Comparison of ENCODE assay signal across 16 cellular contexts in the genomic region with DNA sequence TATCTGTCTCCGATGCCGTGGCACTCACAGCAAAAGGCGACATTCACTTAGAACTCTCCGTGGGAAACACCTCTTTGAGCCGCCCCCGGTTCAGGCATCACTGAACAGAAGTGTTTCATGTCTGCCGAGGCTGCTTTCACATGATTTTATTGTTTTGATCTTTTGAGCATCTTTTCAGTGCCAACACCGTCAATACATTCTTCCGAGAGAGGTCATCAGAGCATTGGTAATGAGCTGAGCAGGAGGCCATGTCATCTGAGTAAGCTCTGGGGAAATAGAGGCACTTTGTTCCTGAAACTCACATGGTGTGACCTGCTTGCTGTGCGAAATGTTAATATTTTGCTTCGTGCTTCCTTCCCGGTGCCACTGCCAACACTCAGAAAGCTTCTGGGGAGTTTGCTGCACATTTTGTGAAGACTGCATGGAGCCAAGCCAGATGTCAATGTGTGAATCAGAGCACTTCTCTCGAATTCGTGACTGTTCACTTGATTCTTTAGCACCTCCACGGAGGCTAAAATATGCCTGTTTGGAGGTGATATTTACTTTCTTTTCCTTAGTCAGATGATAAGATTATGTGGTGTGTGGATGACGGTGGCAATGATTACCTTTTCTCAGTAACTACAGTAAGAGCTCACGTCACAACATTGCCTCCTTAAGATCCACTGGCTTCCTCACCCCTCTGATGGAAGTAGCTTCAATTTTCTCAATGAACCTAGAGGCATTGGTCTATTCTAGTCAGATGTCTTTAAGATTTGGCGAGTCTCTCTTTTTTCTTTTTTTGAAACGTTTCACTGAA.
DNase-seq lines count a peak whose midpoint lies in the region; ATAC-seq and TF ChIP-seq lines count a peak whose summit lies in the region.
"Had no signal": no experiment of that assay in that cellular context is flagged by ENCODE, and none has a peak within 500 bp of the region (broad histone marks: within the 10 kb centered on the region; RNA-seq: fewer than 3 reads in every experiment).

No MANE protein-coding gene starts in this region.

- RAD21 ChIA-PET in HCT116 (lab: Charles Lee; ENCODE audit: low non-redundant PET in 1 of 2, low total read pairs in 2 of 2, uncharacterized antibody in 2 of 2, unreplicated experiment in 2 of 2): interaction anchor here (1.1 to 1.8 kb wide), 2 partner anchors 26 to 145 kb away, joined by 4 read pairs; no protein-coding TSS in a partner anchor

- H3K36me3 ChIP-seq in HCT116 (ENCODE audit: control insufficient read depth in 1 of 2, insufficient read depth in 2 of 2, low read length in 2 of 2): no peaks in the 10 kb centered on the region; a peak in 1 of 4 replicates
- no peaks in the 10 kb centered on the region for H3K36me3 ChIP-seq in fibroblast of lung (ENCODE audit: control insufficient read depth, insufficient read depth, low read length)
- H3K36me3 ChIP-seq: cardiac muscle cell, gastrocnemius medialis had no signal

- peak overlapping the region; percentile 68 for H3K9ac ChIP-seq in HCT116 (ENCODE audit: low read length)
- H3K9ac ChIP-seq in fibroblast of lung (ENCODE audit: insufficient read depth, low read length): no peak overlapping the region

- H3K27me3 Mint-ChIP-seq in activated T-helper 1 cell treated with anti-CD3 and anti-CD28 coated beads, Interleukin-12 subunit alpha, Interleukin-12 subunit beta, Interleukin-2, Interleukin-4 antibody, amounts not matched to agents 30 ng/mL and 10 ng/mL and 1 ng/mL, durations not matched to agents 14 hours and 24 hours and 36 hours (ENCODE audit: insufficient read depth): no peaks in the 10 kb centered on the region

- POLR2A ChIA-PET in HCT116 (lab: Charles Lee): interaction anchor here (0.6 to 2.5 kb wide), 11 partner anchors 8 to 146 kb away, joined by 3 to 22 read pairs (median 6); no protein-coding TSS in a partner anchor

- TF ChIP-seq CTCF in HCT116 (IDR thresholded peaks at IDR 0.05 in 2 of 3, conservative IDR thresholded peaks at IDR 0.05 in 1 of 3; ENCODE audit: borderline replicate concordance in 1 of 3, insufficient read depth in 1 of 3, low read depth in 2 of 3, low read length in 2 of 3): no peak
- no peak for TF ChIP-seq CTCF in WI38 (IDR thresholded peaks at IDR 0.05; ENCODE audit: low read depth, low read length)
- TF ChIP-seq CTCF in fibroblast of lung (conservative IDR thresholded peaks at IDR 0.05 in 1 of 2, IDR thresholded peaks at IDR 0.05 in 1 of 2; ENCODE audit: low read depth in 1 of 2, low read length in 2 of 2): no peak

- H3K4me2 ChIP-seq in HCT116 (ENCODE audit: low read length) (peak overlapping the region; percentile 71), fibroblast of lung (ENCODE audit: extremely low read depth, insufficient read depth, low read length) (peak overlapping the region; percentile 34)

- H3K4me3 ChIP-seq in HCT116 (replicated peaks in 1 of 2; ENCODE audit: low read depth in 1 of 2, low read length in 2 of 2): peak overlapping the region; percentile 16 to 38
- peak overlapping the region; percentile 5; the same call in 1 of the 2 replicates for H3K4me3 ChIP-seq in WI38 (ENCODE audit: low read depth, low read length)
- peak overlapping the region in 1 of 4 experiments; percentile 45 for H3K4me3 ChIP-seq in fibroblast of lung (replicated peaks in 1 of 4; ENCODE audit: control extremely low read depth in 1 of 4, insufficient read depth in 1 of 4, low read depth in 3 of 4, low read length in 4 of 4)
- H3K4me3 ChIP-seq: cardiac muscle cell, gastrocnemius medialis, lung had no signal

- H4K20me1 ChIP-seq in HCT116 (ENCODE audit: insufficient read depth) (no peaks in the 10 kb centered on the region), fibroblast of lung (ENCODE audit: control insufficient read depth, extremely low read depth, insufficient read depth, low read length) (no peaks in the 10 kb centered on the region)

- H3K4me3 Mint-ChIP-seq in activated T-helper 1 cell treated with anti-CD3 and anti-CD28 coated beads, Interleukin-12 subunit alpha, Interleukin-12 subunit beta, Interleukin-2, Interleukin-4 antibody, amounts not matched to agents 30 ng/mL and 10 ng/mL and 1 ng/mL, durations not matched to agents 14 hours and 24 hours and 36 hours: no peak overlapping the region
- H3K4me3 Mint-ChIP-seq: activated T-cell treated with anti-CD3 and anti-CD28 coated beads, Interleukin-2, amount 50 U/mL, for 72 hours; CD8-positive, alpha-beta memory T cell had no signal

- H3K27ac ChIP-seq in HCT116 (ENCODE audit: low read depth, low read length) (peak overlapping the region; percentile 95), fibroblast of lung (ENCODE audit: insufficient read depth, low read length) (no peak overlapping the region)
- H3K27ac ChIP-seq: cardiac muscle cell, gastrocnemius medialis had no signal

- H3K27me3 ChIP-seq in HCT116 (ENCODE audit: insufficient read depth, low read length): no peaks in the 10 kb centered on the region
- no peaks in the 10 kb centered on the region for H3K27me3 ChIP-seq in fibroblast of lung (ENCODE audit: control insufficient read depth, insufficient read depth, low read length)
- H3K27me3 ChIP-seq: cardiac muscle cell, gastrocnemius medialis had no signal

- no peaks in the 10 kb centered on the region for H3K9me3 ChIP-seq in HCT116 (ENCODE audit: control insufficient read depth in 1 of 2, insufficient read depth in 1 of 2, low read depth in 1 of 2, low read length in 2 of 2)
- H3K9me3 ChIP-seq in fibroblast of lung (ENCODE audit: control insufficient read depth, insufficient read depth, low read depth, low read length): no peaks in the 10 kb centered on the region
- H3K9me3 ChIP-seq: gastrocnemius medialis had no signal

- no peaks in the 10 kb centered on the region for H3K36me3 Mint-ChIP-seq in activated T-helper 1 cell treated with anti-CD3 and anti-CD28 coated beads, Interleukin-12 subunit alpha, Interleukin-12 subunit beta, Interleukin-2, Interleukin-4 antibody, amounts not matched to agents 30 ng/mL and 10 ng/mL and 1 ng/mL, durations not matched to agents 14 hours and 24 hours and 36 hours (ENCODE audit: low read depth)
- H3K36me3 Mint-ChIP-seq: CD8-positive, alpha-beta memory T cell had no signal

- H3K79me2 ChIP-seq in HCT116 (ENCODE audit: insufficient read depth, low read length) (no peaks in the 10 kb centered on the region), fibroblast of lung (ENCODE audit: control insufficient read depth, insufficient read depth, low read length) (no peaks in the 10 kb centered on the region)

- DNase-seq in HCT116 (ENCODE audit: low read depth, low spot score) (peak; percentile 96), fibroblast of lung (ENCODE audit: low read depth in 2 of 2) (peak; percentile 58 to 66), nucleus accumbens (lab: John Stamatoyannopoulos, UW) (peak in 29 of 56 donors; percentile 1 to 59 (median 17)), SW 1271 (lab: John Stamatoyannopoulos, UW) (no peak)
- DNase-seq in activated T-helper 1 cell treated with anti-CD3 and anti-CD28 coated beads, Interleukin-12 subunit alpha, Interleukin-12 subunit beta, Interleukin-2, Interleukin-4 antibody, amounts not matched to agents 30 ng/mL and 10 ng/mL and 1 ng/mL, durations not matched to agents 14 hours and 24 hours and 36 hours (ENCODE audit: low spot score): no peak
- DNase-seq: activated CD4-positive, CD25-positive, alpha-beta regulatory T cell treated with anti-CD3 and anti-CD28 coated beads, Interleukin-2, amount 50 U/mL, for 72 hours; activated T-cell treated with anti-CD3 and anti-CD28 coated beads, Interleukin-2, amount 50 U/mL, for 72 hours; CD8-positive, alpha-beta memory T cell; gastrocnemius medialis; NCI-H526 treated with DMSO at 0.1 percent for 48 hours; SHP77 had no signal

- peaks cover 5% of the 10 kb centered on the region for H3K9me3 Mint-ChIP-seq in activated T-helper 1 cell treated with anti-CD3 and anti-CD28 coated beads, Interleukin-12 subunit alpha, Interleukin-12 subunit beta, Interleukin-2, Interleukin-4 antibody, amounts not matched to agents 30 ng/mL and 10 ng/mL and 1 ng/mL, durations not matched to agents 14 hours and 24 hours and 36 hours
- H3K9me3 Mint-ChIP-seq: activated T-cell treated with anti-CD3 and anti-CD28 coated beads, Interleukin-2, amount 50 U/mL, for 72 hours had no signal

- no peaks in the 10 kb centered on the region for H3K4me1 Mint-ChIP-seq in activated T-helper 1 cell treated with anti-CD3 and anti-CD28 coated beads, Interleukin-12 subunit alpha, Interleukin-12 subunit beta, Interleukin-2, Interleukin-4 antibody, amounts not matched to agents 30 ng/mL and 10 ng/mL and 1 ng/mL, durations not matched to agents 14 hours and 24 hours and 36 hours (ENCODE audit: low read depth)
- H3K4me1 Mint-ChIP-seq: CD8-positive, alpha-beta memory T cell had no signal

- intact Hi-C loops in HCT116 (cut with micrococcal nuclease): no loop called here
- intact Hi-C loops in activated T-helper 1 cell treated with anti-CD3 and anti-CD28 coated beads, Interleukin-12 subunit alpha, Interleukin-12 subunit beta, Interleukin-2, Interleukin-4 antibody, amounts not matched to agents 30 ng/mL and 10 ng/mL and 1 ng/mL, durations not matched to agents 14 hours and 24 hours and 36 hours (cut with micrococcal nuclease): no loop called here

- no peak for TF ChIP-seq POLR2A in HCT116 (IDR thresholded peaks at IDR 0.05; ENCODE audit: borderline replicate concordance, extremely low read depth, insufficient read depth, insufficient read length)

- H3K9me2 ChIP-seq in HCT116 (ENCODE audit: insufficient read depth): no peaks in the 10 kb centered on the region

- H3K4me1 ChIP-seq in HCT116 (ENCODE audit: control insufficient read depth in 1 of 2, insufficient read depth in 2 of 2, low read length in 2 of 2): peaks cover 30 to 77% of the 10 kb centered on the region in 2 experiments
- H3K4me1 ChIP-seq in fibroblast of lung (ENCODE audit: control insufficient read depth, extremely low read depth, insufficient read depth, low read length): no peaks in the 10 kb centered on the region
- H3K4me1 ChIP-seq: gastrocnemius medialis had no signal

- TSS peak; percentile 95 for BruUV-seq in HCT116 (replicated peaks; lab: Mats Ljungman, UMichigan)

- H3K27ac Mint-ChIP-seq in activated T-helper 1 cell treated with anti-CD3 and anti-CD28 coated beads, Interleukin-12 subunit alpha, Interleukin-12 subunit beta, Interleukin-2, Interleukin-4 antibody, amounts not matched to agents 30 ng/mL and 10 ng/mL and 1 ng/mL, durations not matched to agents 14 hours and 24 hours and 36 hours: no peak overlapping the region
- H3K27ac Mint-ChIP-seq: activated T-cell treated with anti-CD3 and anti-CD28 coated beads, Interleukin-2, amount 50 U/mL, for 72 hours; CD8-positive, alpha-beta memory T cell had no signal

- CTCF ChIA-PET in HCT116 (lab: Charles Lee): no interaction called here

- no peak overlapping the region for H2AFZ ChIP-seq in HCT116 (ENCODE audit: low read depth, low read length, poor library complexity, severe bottlenecking)
- H2AFZ ChIP-seq in fibroblast of lung (ENCODE audit: low read length): peak overlapping the region; percentile 3

- peak; percentile 61 for TF ChIP-seq RAD21 in HCT116 (IDR thresholded peaks at IDR 0.05; ENCODE audit: low read depth)

- ATAC-seq in HCT116 (peak; percentile 87), HG02588 (IDR thresholded peaks at IDR 0.05; ENCODE audit: unreplicated experiment) (no peak), HG02938 (IDR thresholded peaks at IDR 0.05; ENCODE audit: unreplicated experiment) (no peak)
- ATAC-seq: activated T-cell treated with anti-CD3 and anti-CD28 coated beads, Interleukin-2, amount 50 U/mL, for 72 hours; gastrocnemius medialis had no signal

TF ChIP-seq in HCT116, 20 proteins besides CTCF, POLR2A, EP300 and RAD21 (continues in another document):
- no peak; the same call in 1 of the 2 replicates for TF ChIP-seq SRF (IDR thresholded peaks at IDR 0.05; ENCODE audit: low read depth)

Comparison
In these comparisons a context has a peak if more than half of its experiments do, and no peak if none do; other contexts are left out.
1. DNase-seq: peak in HCT116 (single experiment), fibroblast of lung (2 of 2) and nucleus accumbens (29 of 56); none in activated T-helper 1 cell treated with anti-CD3 and anti-CD28 coated beads, Interleukin-12 subunit alpha, Interleukin-12 subunit beta, Interleukin-2, Interleukin-4 antibody, amounts not matched to agents 30 ng/mL and 10 ng/mL and 1 ng/mL, durations not matched to agents 14 hours and 24 hours and 36 hours (single experiment) and SW 1271 (0 of 2).